8 cellular contexts compared by ENCODE assay signal in the genomic region with DNA sequence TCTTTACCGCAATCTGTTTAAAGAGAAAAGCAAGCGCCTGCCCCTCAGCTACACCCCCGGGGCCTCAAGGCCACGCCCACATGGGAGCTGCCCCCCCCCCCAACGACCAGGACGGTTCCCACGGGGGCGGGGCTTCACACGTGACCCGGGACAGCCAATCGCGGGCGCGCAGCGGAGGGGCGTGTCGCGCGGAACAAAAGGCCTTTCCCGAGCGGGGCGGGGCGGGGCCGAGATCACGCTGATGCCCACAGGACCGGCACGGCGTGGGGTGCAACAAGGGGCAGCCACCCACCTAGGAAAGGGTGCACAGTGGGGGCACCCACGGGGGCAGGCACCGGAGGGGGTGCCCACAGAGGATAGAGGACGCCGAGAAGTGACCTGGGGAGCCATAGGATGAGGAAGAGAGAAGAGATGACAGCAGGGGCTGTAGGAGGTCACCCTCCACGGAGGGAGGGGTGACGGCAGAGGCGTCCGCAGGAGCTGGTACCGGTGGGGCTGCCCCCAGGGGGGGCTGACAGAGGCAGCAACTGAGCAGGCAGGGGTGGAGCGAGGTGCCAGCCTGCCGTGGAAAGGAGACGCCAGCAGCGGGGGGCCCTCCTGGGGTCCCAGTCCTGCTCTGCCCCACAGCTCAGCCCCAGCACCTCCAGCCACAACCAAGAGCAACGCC. TPM values are rescaled to one million over a fixed set of nuclear protein-coding genes. Genes with fewer than 3 reads are reported as not detected.
DNase-seq lines count a peak whose midpoint lies in the region; ATAC-seq, FAIRE-seq and TF ChIP-seq lines count a peak whose summit lies in the region.

No MANE protein-coding gene starts in this region.

- peak; percentile 23 for FAIRE-seq in HepG2 (lab: Jason Lieb, UNC)

- no peaks in the 10 kb centered on the region for H3K9me3 ChIP-seq in HepG2 (ENCODE audit: low read length)

- peaks cover 10% of the 10 kb centered on the region; the same call in 1 of the 2 replicates for H4K20me1 ChIP-seq in HepG2 (ENCODE audit: insufficient read depth, low read length)

- DNase-seq in ACHN (peak; percentile 93), NCI-H526 (lab: John Stamatoyannopoulos, UW) (peak; percentile 39 to 84), dedifferentiated amniotic fluid mesenchymal stem cell (ENCODE audit: extremely low spot score) (peak; percentile 79), HepG2 (ENCODE audit: low spot score) (peak; percentile 76)
- DNase-seq in activated CD4-positive, alpha-beta T cell treated with anti-CD3 and anti-CD28 coated beads, Interleukin-2, amount 50 U/mL, for 24 hours (ENCODE audit: low read depth in 1 of 2, low spot score in 1 of 2) = peak; percentile 92 to 94
- DNase-seq in stimulated activated CD4-positive, alpha-beta T cell treated with anti-CD3 and anti-CD28 coated beads, Interleukin-2, amount 100 ng/mL, for 24 hours = peak; percentile 97 to 98

- no peak for TF ChIP-seq POLR2A in HepG2 (IDR thresholded peaks at IDR 0.05; ENCODE audit: insufficient read depth in 1 of 2, low read depth in 2 of 2, low read length in 2 of 2)

- no peak overlapping the region for H3K27ac ChIP-seq in HepG2 (ENCODE audit: extremely low read length, insufficient read depth, low read length)

- intact Hi-C loops in HepG2 (cut with micrococcal nuclease; ENCODE audit: unreplicated experiment) = no loop called here

- peak; percentile 81 for ATAC-seq in GM18909 (IDR thresholded peaks at IDR 0.05; ENCODE audit: poor library complexity, unreplicated experiment)
- peak; percentile 61 for ATAC-seq in HG03378 (IDR thresholded peaks at IDR 0.05; ENCODE audit: unreplicated experiment)
- ATAC-seq in HepG2 = peak; percentile 86

- peak overlapping the region; percentile 78 for H3K4me2 ChIP-seq in HepG2 (ENCODE audit: low read depth, low read length)

- H3K4me1 ChIP-seq in HepG2 (ENCODE audit: insufficient read depth, low read length) = peaks cover 13% of the 10 kb centered on the region

- peak overlapping the region; percentile 51 for H3K9ac ChIP-seq in HepG2 (ENCODE audit: insufficient read depth, low read depth, low read length)

- H3K27me3 ChIP-seq in HepG2 (ENCODE audit: control insufficient read depth in 1 of 2, insufficient read depth in 2 of 2, low read length in 2 of 2) = no peaks in the 10 kb centered on the region

- WGBS in HepG2 (ENCODE audit: low lambda C conversion rate) = 4% methylated on average over 27 of the region's 42 CpGs

- H2AFZ ChIP-seq in HepG2 (ENCODE audit: low read length) = no peak overlapping the region

- CTCF ChIA-PET in HepG2 (lab: Yijun Ruan, JAX; ENCODE audit: low intra/inter-chr PET ratio, low total read pairs) = no interaction called here

- peak overlapping the region; percentile 57 to 83 (median 72); a peak in 5 of 6 replicates for H3K4me3 ChIP-seq in HepG2 (replicated peaks in 1 of 3; ENCODE audit: insufficient read depth in 1 of 3, low read depth in 2 of 3, low read length in 3 of 3)

- no peak; the same call in 1 of the 2 replicates for TF ChIP-seq RAD21 in HepG2 (CRISPR knock-in tag; IDR thresholded peaks at IDR 0.05)

- no TSS peak for BruUV-seq in HepG2 (replicated peaks; lab: Mats Ljungman, UMichigan)

- H3K36me3 ChIP-seq in HepG2 (replicated peaks in 1 of 2; ENCODE audit: control insufficient read depth in 1 of 2, insufficient read depth in 2 of 2, low read length in 2 of 2) = no peaks in the 10 kb centered on the region; a peak in 3 of 5 replicates

- H3K79me2 ChIP-seq in HepG2 (ENCODE audit: insufficient read depth, low read length) = peaks cover 5% of the 10 kb centered on the region

- 0 out of 4 replicates have a peak, but pooled peaks of 1 of the 2 experiments have one; percentile 21 for TF ChIP-seq EP300 in HepG2 (IDR thresholded peaks at IDR 0.05; ENCODE audit: low read depth in 2 of 2, low read length in 2 of 2)
- no peak for TF ChIP-seq EP300 in HepG2 (CRISPR knock-in tag; IDR thresholded peaks at IDR 0.05; ENCODE audit: borderline replicate concordance)

- TF ChIP-seq CTCF in HepG2 (CRISPR knock-in tag; IDR thresholded peaks at IDR 0.05) = 0 out of 2 replicates have a peak, but pooled peaks have one; percentile 1

- in situ Hi-C loops in ACHN (cut with HindIII; ENCODE audit: low pct_ligation_motif_present, low pct_unique_long_range_greater_than_20kb, low sequenced_read_pairs) = no loop called here
- in situ Hi-C loops in HepG2 (cut with HindIII; ENCODE audit: extremely low pct_ligation_motif_present, low pct_unique_long_range_greater_than_20kb) = no loop called here

- POLR2A ChIA-PET in HepG2 (lab: Yijun Ruan, JAX) = interaction anchor here (0.5 to 1.5 kb wide), 7 partner anchors 12 to 203 kb away, joined by 3 to 6 read pairs (median 3); a partner anchor contains a TSS

RNA-seq across cellular contexts. Expression of a gene that starts 6.2 kb away (rescaled TPM):
- 11.0 and 17.6 TPM in 2 replicates for total RNA-seq in HepG2 (2016; rRNA removed; fragmentation: Illumina TruSeq; extraction: Trizol)
- total RNA-seq in HepG2 (2016; cell fraction: cytosol; rRNA removed; fragmentation: Illumina TruSeq; extraction: Trizol; ENCODE audit: low read depth) = 5.5 and 6.6 TPM in 2 replicates
- total RNA-seq in HepG2 (2016; cell fraction: insoluble cytoplasmic fraction; rRNA removed; fragmentation: Illumina TruSeq; extraction: Trizol) = 10.1 and 16.6 TPM in 2 replicates
- 9.9 and 10.4 TPM in 2 replicates for total RNA-seq in HepG2 (2016; cell fraction: membrane; rRNA removed; fragmentation: Illumina TruSeq; extraction: Trizol)
- 12.2 and 16.5 TPM in 2 replicates for total RNA-seq in HepG2 (2016; cell fraction: nucleus; rRNA removed; fragmentation: Illumina TruSeq; extraction: Trizol)
- polyA plus RNA-seq in HepG2 (2011; rRNA removed) = 10.4 and 13.4 TPM in 2 replicates
- polyA plus RNA-seq in HepG2 (2011; cell fraction: cytosol; rRNA removed) = 3.3 and 4.7 TPM in 2 replicates
- polyA plus RNA-seq in HepG2 (2011; cell fraction: nucleus; rRNA removed) = 75.3 and 105 TPM in 2 replicates
- 7.2 and 11.6 TPM in 2 replicates for polyA plus RNA-seq in HepG2 (2012)
- 2.4 and 4.0 TPM in 2 replicates for polyA plus RNA-seq in HepG2 (2016; cell fraction: cytosol; fragmentation: Illumina TruSeq; extraction: Trizol; ENCODE audit: low read depth)
- polyA plus RNA-seq in HepG2 (2016; cell fraction: insoluble cytoplasmic fraction; fragmentation: Illumina TruSeq; extraction: Trizol; ENCODE audit: low read depth) = 11.7 and 13.2 TPM in 2 replicates
- polyA plus RNA-seq in HepG2 (2016; cell fraction: membrane; fragmentation: Illumina TruSeq; extraction: Trizol; ENCODE audit: low read depth) = 4.2 and 6.8 TPM in 2 replicates
- polyA plus RNA-seq in HepG2 (2016; cell fraction: nucleus; fragmentation: Illumina TruSeq; extraction: Trizol; ENCODE audit: insufficient read depth, low read depth) = 48.5 and 55.0 TPM in 2 replicates
- polyA minus RNA-seq in HepG2 (2011; rRNA and poly(A)+ RNA removed; ENCODE audit: low replicate concordance) = 14.8 and 18.0 TPM in 2 replicates
- 7.9 and 12.6 TPM in 2 replicates for polyA minus RNA-seq in HepG2 (2011; cell fraction: cytosol; rRNA and poly(A)+ RNA removed)
- 9.3 and 22.1 TPM in 2 replicates for polyA minus RNA-seq in HepG2 (2011; cell fraction: nucleus; rRNA and poly(A)+ RNA removed)

RNA-seq across cellular contexts. Expression of a gene that starts 12.2 kb away (rescaled TPM):
- 29.6 and 29.9 TPM in 2 replicates for total RNA-seq in HepG2 (2016; rRNA removed; fragmentation: Illumina TruSeq; extraction: Trizol)
- 22.0 and 23.6 TPM in 2 replicates for total RNA-seq in HepG2 (2016; cell fraction: cytosol; rRNA removed; fragmentation: Illumina TruSeq; extraction: Trizol; ENCODE audit: low read depth)
- 27.3 and 30.2 TPM in 2 replicates for total RNA-seq in HepG2 (2016; cell fraction: insoluble cytoplasmic fraction; rRNA removed; fragmentation: Illumina TruSeq; extraction: Trizol)
- total RNA-seq in HepG2 (2016; cell fraction: membrane; rRNA removed; fragmentation: Illumina TruSeq; extraction: Trizol) = 24.5 and 33.2 TPM in 2 replicates
- total RNA-seq in HepG2 (2016; cell fraction: nucleus; rRNA removed; fragmentation: Illumina TruSeq; extraction: Trizol) = 11.7 and 14.7 TPM in 2 replicates
- polyA plus RNA-seq in HepG2 (2011; rRNA removed) = 17.6 and 19.2 TPM in 2 replicates
- polyA plus RNA-seq in HepG2 (2011; cell fraction: cytosol; rRNA removed) = 21.5 and 24.4 TPM in 2 replicates
- polyA plus RNA-seq in HepG2 (2011; cell fraction: nucleus; rRNA removed) = 9.1 and 10.9 TPM in 2 replicates
- 8.9 and 10.5 TPM in 2 replicates for polyA plus RNA-seq in HepG2 (2012)
- 13.9 and 22.1 TPM in 2 replicates for polyA plus RNA-seq in HepG2 (2016; cell fraction: cytosol; fragmentation: Illumina TruSeq; extraction: Trizol; ENCODE audit: low read depth)
- polyA plus RNA-seq in HepG2 (2016; cell fraction: insoluble cytoplasmic fraction; fragmentation: Illumina TruSeq; extraction: Trizol; ENCODE audit: low read depth) = 19.8 and 20.7 TPM in 2 replicates
- polyA plus RNA-seq in HepG2 (2016; cell fraction: membrane; fragmentation: Illumina TruSeq; extraction: Trizol; ENCODE audit: low read depth) = 17.4 and 20.9 TPM in 2 replicates
- 20.4 and 23.0 TPM in 2 replicates for polyA plus RNA-seq in HepG2 (2016; cell fraction: nucleus; fragmentation: Illumina TruSeq; extraction: Trizol; ENCODE audit: insufficient read depth, low read depth)
- 10.9 and 14.0 TPM in 2 replicates for polyA minus RNA-seq in HepG2 (2011; rRNA and poly(A)+ RNA removed; ENCODE audit: low replicate concordance)
- 5.3 and 5.4 TPM in 2 replicates for polyA minus RNA-seq in HepG2 (2011; cell fraction: cytosol; rRNA and poly(A)+ RNA removed)
- polyA minus RNA-seq in HepG2 (2011; cell fraction: nucleus; rRNA and poly(A)+ RNA removed) = 6.5 and 7.5 TPM in 2 replicates

RNA-seq across cellular contexts. Expression of a gene that starts 22.6 kb away (rescaled TPM):
- total RNA-seq in HepG2 (2016; rRNA removed; fragmentation: Illumina TruSeq; extraction: Trizol) = 0.15 TPM in 1 of 2 replicates, not detected in the other
- not detected in 2 replicates for total RNA-seq in HepG2 (2016; cell fraction: cytosol; rRNA removed; fragmentation: Illumina TruSeq; extraction: Trizol; ENCODE audit: low read depth)
- 0.13 TPM in 1 of 2 replicates, not detected in the other for total RNA-seq in HepG2 (2016; cell fraction: insoluble cytoplasmic fraction; rRNA removed; fragmentation: Illumina TruSeq; extraction: Trizol)
- not detected in 2 replicates for total RNA-seq in HepG2 (2016; cell fraction: membrane; rRNA removed; fragmentation: Illumina TruSeq; extraction: Trizol)
- not detected in 2 replicates for total RNA-seq in HepG2 (2016; cell fraction: nucleus; rRNA removed; fragmentation: Illumina TruSeq; extraction: Trizol)
- polyA plus RNA-seq in HepG2 (2011; rRNA removed) = not detected in 2 replicates
- not detected in 2 replicates for polyA plus RNA-seq in HepG2 (2011; cell fraction: cytosol; rRNA removed)
- polyA plus RNA-seq in HepG2 (2011; cell fraction: nucleus; rRNA removed) = not detected in 2 replicates
- not detected in 2 replicates for polyA plus RNA-seq in HepG2 (2012)
- polyA plus RNA-seq in HepG2 (2016; cell fraction: cytosol; fragmentation: Illumina TruSeq; extraction: Trizol; ENCODE audit: low read depth) = not detected in 2 replicates
- not detected in 2 replicates for polyA plus RNA-seq in HepG2 (2016; cell fraction: insoluble cytoplasmic fraction; fragmentation: Illumina TruSeq; extraction: Trizol; ENCODE audit: low read depth)
- polyA plus RNA-seq in HepG2 (2016; cell fraction: membrane; fragmentation: Illumina TruSeq; extraction: Trizol; ENCODE audit: low read depth) = not detected in 2 replicates
- not detected in 2 replicates for polyA plus RNA-seq in HepG2 (2016; cell fraction: nucleus; fragmentation: Illumina TruSeq; extraction: Trizol; ENCODE audit: insufficient read depth, low read depth)
- polyA minus RNA-seq in HepG2 (2011; rRNA and poly(A)+ RNA removed; ENCODE audit: low replicate concordance) = not detected in 2 replicates
- polyA minus RNA-seq in HepG2 (2011; cell fraction: cytosol; rRNA and poly(A)+ RNA removed) = not detected in 2 replicates
- not detected in 2 replicates for polyA minus RNA-seq in HepG2 (2011; cell fraction: nucleus; rRNA and poly(A)+ RNA removed)

RNA-seq across cellular contexts. Expression of a gene that starts 36.1 kb away (rescaled TPM):
- 1.5 and 1.8 TPM in 2 replicates for total RNA-seq in HepG2 (2016; rRNA removed; fragmentation: Illumina TruSeq; extraction: Trizol)
- 0.61 and 0.79 TPM in 2 replicates for total RNA-seq in HepG2 (2016; cell fraction: cytosol; rRNA removed; fragmentation: Illumina TruSeq; extraction: Trizol; ENCODE audit: low read depth)
- total RNA-seq in HepG2 (2016; cell fraction: insoluble cytoplasmic fraction; rRNA removed; fragmentation: Illumina TruSeq; extraction: Trizol) = 1.4 and 1.7 TPM in 2 replicates
- total RNA-seq in HepG2 (2016; cell fraction: membrane; rRNA removed; fragmentation: Illumina TruSeq; extraction: Trizol) = 0.83 and 1.1 TPM in 2 replicates
- 0.31 TPM in 1 of 2 replicates, not detected in the other for total RNA-seq in HepG2 (2016; cell fraction: nucleus; rRNA removed; fragmentation: Illumina TruSeq; extraction: Trizol)
- polyA plus RNA-seq in HepG2 (2011; rRNA removed) = 0.84 and 0.92 TPM in 2 replicates
- polyA plus RNA-seq in HepG2 (2011; cell fraction: cytosol; rRNA removed) = 0.24 and 0.56 TPM in 2 replicates
- 2.1 and 2.4 TPM in 2 replicates for polyA plus RNA-seq in HepG2 (2011; cell fraction: nucleus; rRNA removed)
- polyA plus RNA-seq in HepG2 (2012) = 0.48 and 1.2 TPM in 2 replicates
- polyA plus RNA-seq in HepG2 (2016; cell fraction: cytosol; fragmentation: Illumina TruSeq; extraction: Trizol; ENCODE audit: low read depth) = 0.92 and 1.0 TPM in 2 replicates
- 0.65 and 1.6 TPM in 2 replicates for polyA plus RNA-seq in HepG2 (2016; cell fraction: insoluble cytoplasmic fraction; fragmentation: Illumina TruSeq; extraction: Trizol; ENCODE audit: low read depth)
- polyA plus RNA-seq in HepG2 (2016; cell fraction: membrane; fragmentation: Illumina TruSeq; extraction: Trizol; ENCODE audit: low read depth) = 0.45 and 0.71 TPM in 2 replicates
- 2.3 and 3.5 TPM in 2 replicates for polyA plus RNA-seq in HepG2 (2016; cell fraction: nucleus; fragmentation: Illumina TruSeq; extraction: Trizol; ENCODE audit: insufficient read depth, low read depth)
- polyA minus RNA-seq in HepG2 (2011; rRNA and poly(A)+ RNA removed; ENCODE audit: low replicate concordance) = not detected in 2 replicates
- polyA minus RNA-seq in HepG2 (2011; cell fraction: cytosol; rRNA and poly(A)+ RNA removed) = not detected in 2 replicates
- polyA minus RNA-seq in HepG2 (2011; cell fraction: nucleus; rRNA and poly(A)+ RNA removed) = 0.12 and 0.26 TPM in 2 replicates

RNA-seq across cellular contexts. Expression of a gene that starts 56.6 kb away (rescaled TPM):
- total RNA-seq in HepG2 (2016; rRNA removed; fragmentation: Illumina TruSeq; extraction: Trizol) = 8.8 and 22.7 TPM in 2 replicates
- total RNA-seq in HepG2 (2016; cell fraction: cytosol; rRNA removed; fragmentation: Illumina TruSeq; extraction: Trizol; ENCODE audit: low read depth) = 8.5 and 9.4 TPM in 2 replicates
- 7.2 and 22.9 TPM in 2 replicates for total RNA-seq in HepG2 (2016; cell fraction: insoluble cytoplasmic fraction; rRNA removed; fragmentation: Illumina TruSeq; extraction: Trizol)
- 11.3 and 14.3 TPM in 2 replicates for total RNA-seq in HepG2 (2016; cell fraction: membrane; rRNA removed; fragmentation: Illumina TruSeq; extraction: Trizol)
- total RNA-seq in HepG2 (2016; cell fraction: nucleus; rRNA removed; fragmentation: Illumina TruSeq; extraction: Trizol) = 18.3 and 21.7 TPM in 2 replicates
- 71.1 and 79.9 TPM in 2 replicates for polyA plus RNA-seq in HepG2 (2011; rRNA removed)
- 54.7 and 81.5 TPM in 2 replicates for polyA plus RNA-seq in HepG2 (2011; cell fraction: cytosol; rRNA removed)
- 96.1 and 122 TPM in 2 replicates for polyA plus RNA-seq in HepG2 (2011; cell fraction: nucleus; rRNA removed)
- polyA plus RNA-seq in HepG2 (2012) = 23.4 and 23.5 TPM in 2 replicates
- polyA plus RNA-seq in HepG2 (2016; cell fraction: cytosol; fragmentation: Illumina TruSeq; extraction: Trizol; ENCODE audit: low read depth) = 15.1 and 18.1 TPM in 2 replicates
- 15.0 and 19.6 TPM in 2 replicates for polyA plus RNA-seq in HepG2 (2016; cell fraction: insoluble cytoplasmic fraction; fragmentation: Illumina TruSeq; extraction: Trizol; ENCODE audit: low read depth)
- 15.9 and 17.7 TPM in 2 replicates for polyA plus RNA-seq in HepG2 (2016; cell fraction: membrane; fragmentation: Illumina TruSeq; extraction: Trizol; ENCODE audit: low read depth)
- 81.4 and 87.5 TPM in 2 replicates for polyA plus RNA-seq in HepG2 (2016; cell fraction: nucleus; fragmentation: Illumina TruSeq; extraction: Trizol; ENCODE audit: insufficient read depth, low read depth)
- polyA minus RNA-seq in HepG2 (2011; rRNA and poly(A)+ RNA removed; ENCODE audit: low replicate concordance) = 35.8 and 59.3 TPM in 2 replicates
- 14.2 and 19.1 TPM in 2 replicates for polyA minus RNA-seq in HepG2 (2011; cell fraction: cytosol; rRNA and poly(A)+ RNA removed)
- polyA minus RNA-seq in HepG2 (2011; cell fraction: nucleus; rRNA and poly(A)+ RNA removed) = 7.6 and 15.6 TPM in 2 replicates
